In genomic region chr10:113006656-113007342, GRCh38 we compare ENCODE assay signal across 15 cellular contexts. TPM values are rescaled to one million over a fixed set of nuclear protein-coding genes. Genes with fewer than 3 reads are reported as not detected.
DNase-seq lines count a peak whose midpoint lies in the region; ATAC-seq lines count a peak whose summit lies in the region.
"Had no signal": no experiment of that assay in that cellular context is flagged by ENCODE, and none has a peak within 500 bp of the region (broad histone marks: within the 10 kb centered on the region; RNA-seq: fewer than 3 reads in every experiment).

No MANE protein-coding gene starts in this region.

- no peak overlapping the region; a peak in 1 of 22 replicates for H3K9ac ChIP-seq in BLaER1 treated with 17β-estradiol and CSF1 and Interleukin-3, amounts not matched to agents 10 nM and 100 nM

- no peak overlapping the region for H3K4me3 ChIP-seq in BLaER1 treated with 17β-estradiol and CSF1 and Interleukin-3, amounts not matched to agents 10 nM and 100 nM
- no peak overlapping the region for H3K4me3 ChIP-seq in naive thymus-derived CD4-positive, alpha-beta T cell (ENCODE audit: low read length)
- H3K4me3 ChIP-seq: GM12878, SJCRH30, tibial nerve had no signal

- no peaks in the 10 kb centered on the region for H3K36me3 Mint-ChIP-seq in activated T-cell treated with anti-CD3 and anti-CD28 coated beads, Interleukin-2, amount 50 U/mL, for 24 hours (ENCODE audit: low read depth)
- no peaks in the 10 kb centered on the region for H3K36me3 Mint-ChIP-seq in naive thymus-derived CD4-positive, alpha-beta T cell
- H3K36me3 Mint-ChIP-seq: memory B cell had no signal

- intact Hi-C loops in naive thymus-derived CD4-positive, alpha-beta T cell (cut with micrococcal nuclease): loop anchor here in 1 of 2 donors (1.0 to 5.0 kb wide), 3 partner anchors 56 to 376 kb away; partner anchors contain the start of gene TCF7L2

- peaks cover 39 to 70% (median 64%) of the 10 kb centered on the region in 10 experiments for H3K4me1 ChIP-seq in BLaER1 treated with 17β-estradiol and CSF1 and Interleukin-3, amounts not matched to agents 10 nM and 100 nM
- H3K4me1 ChIP-seq in naive thymus-derived CD4-positive, alpha-beta T cell (ENCODE audit: control insufficient read depth in 2 of 2, insufficient read depth in 2 of 2, low read length in 2 of 2): peaks cover 25 to 34% of the 10 kb centered on the region in 2 donors
- H3K4me1 ChIP-seq: SJCRH30 had no signal

- H3K9me3 Mint-ChIP-seq in activated T-cell treated with anti-CD3 and anti-CD28 coated beads, Interleukin-2, amount 50 U/mL, for 24 hours: no peaks in the 10 kb centered on the region
- H3K9me3 Mint-ChIP-seq in naive thymus-derived CD4-positive, alpha-beta T cell: peaks cover 0 to 2% (median 0%) of the 10 kb centered on the region in 11 donors
- H3K9me3 Mint-ChIP-seq: memory B cell had no signal

- H3K27me3 Mint-ChIP-seq in activated T-cell treated with anti-CD3 and anti-CD28 coated beads, Interleukin-2, amount 50 U/mL, for 24 hours: peaks cover 89% of the 10 kb centered on the region
- H3K27me3 Mint-ChIP-seq in naive thymus-derived CD4-positive, alpha-beta T cell: peaks cover 32 to 84% (median 56%) of the 10 kb centered on the region in 5 donors

- H3K36me3 ChIP-seq in BLaER1 treated with 17β-estradiol and CSF1 and Interleukin-3, amounts not matched to agents 10 nM and 100 nM: peaks cover 28 to 68% (median 47%) of the 10 kb centered on the region in 11 experiments; a peak in 21 of 22 replicates
- no peaks in the 10 kb centered on the region for H3K36me3 ChIP-seq in naive thymus-derived CD4-positive, alpha-beta T cell (ENCODE audit: control insufficient read depth in 2 of 3, insufficient read depth in 3 of 3, low read length in 3 of 3)
- H3K36me3 ChIP-seq: tibial nerve had no signal

- H3K4me2 ChIP-seq in BLaER1 treated with 17β-estradiol and CSF1 and Interleukin-3, amounts not matched to agents 10 nM and 100 nM: peak overlapping the region; percentile 56 to 82 (median 76); a peak in 18 of 22 replicates

- H3K27ac ChIP-seq in BLaER1 treated with 17β-estradiol and CSF1 and Interleukin-3, amounts not matched to agents 10 nM and 100 nM: no peak overlapping the region
- no peak overlapping the region for H3K27ac ChIP-seq in naive thymus-derived CD4-positive, alpha-beta T cell (ENCODE audit: low read depth, low read length)
- H3K27ac ChIP-seq: SJCRH30 had no signal

- peaks cover 23% of the 10 kb centered on the region for H3K4me1 Mint-ChIP-seq in activated T-cell treated with anti-CD3 and anti-CD28 coated beads, Interleukin-2, amount 50 U/mL, for 24 hours (ENCODE audit: low read depth)
- peaks cover 15 to 38% (median 29%) of the 10 kb centered on the region in 7 donors for H3K4me1 Mint-ChIP-seq in naive thymus-derived CD4-positive, alpha-beta T cell
- H3K4me1 Mint-ChIP-seq: B cell, memory B cell had no signal

- peak; percentile 38 for ATAC-seq in naive thymus-derived CD4-positive, alpha-beta T cell
- no peak for ATAC-seq in HG03097 (IDR thresholded peaks at IDR 0.05; ENCODE audit: low FRiP score, unreplicated experiment)

- no peak overlapping the region for H3K4me3 Mint-ChIP-seq in activated T-cell treated with anti-CD3 and anti-CD28 coated beads, Interleukin-2, amount 50 U/mL, for 24 hours
- H3K4me3 Mint-ChIP-seq in naive thymus-derived CD4-positive, alpha-beta T cell: peak overlapping the region in 9 of 10 donors; percentile 61 to 89 (median 79)
- H3K4me3 Mint-ChIP-seq: B cell, memory B cell had no signal

- peaks cover 84 to 100% (median 99%) of the 10 kb centered on the region in 11 experiments for H4K20me1 ChIP-seq in BLaER1 treated with 17β-estradiol and CSF1 and Interleukin-3, amounts not matched to agents 10 nM and 100 nM

- H3K27me3 ChIP-seq in BLaER1 treated with 17β-estradiol and CSF1 and Interleukin-3, amounts not matched to agents 10 nM and 100 nM: peaks cover 0 to 36% (median 0%) of the 10 kb centered on the region in 11 experiments; a peak in 4 of 22 replicates
- H3K27me3 ChIP-seq in naive thymus-derived CD4-positive, alpha-beta T cell (ENCODE audit: control insufficient read depth in 2 of 2, insufficient read depth in 2 of 2, low read length in 2 of 2): peaks cover 0 to 6% of the 10 kb centered on the region in 2 donors
- H3K27me3 ChIP-seq: SJCRH30, tibial nerve had no signal

- POLR2A ChIA-PET in naive thymus-derived CD4-positive, alpha-beta T cell (lab: Charles Lee): no interaction called here

- H3K9me3 ChIP-seq in BLaER1 treated with 17β-estradiol and CSF1 and Interleukin-3, amounts not matched to agents 10 nM and 100 nM (replicated peaks in 1 of 11): peaks cover 0 to 27% (median 11%) of the 10 kb centered on the region in 11 experiments; a peak in 12 of 22 replicates
- no peaks in the 10 kb centered on the region for H3K9me3 ChIP-seq in naive thymus-derived CD4-positive, alpha-beta T cell (ENCODE audit: control insufficient read depth in 2 of 3, low read length in 3 of 3)
- H3K9me3 ChIP-seq: SJCRH30, tibial nerve had no signal

- CTCF ChIA-PET in naive thymus-derived CD4-positive, alpha-beta T cell (lab: Charles Lee): no interaction called here

- no peak overlapping the region for H3K27ac Mint-ChIP-seq in activated T-cell treated with anti-CD3 and anti-CD28 coated beads, Interleukin-2, amount 50 U/mL, for 24 hours
- no peak overlapping the region for H3K27ac Mint-ChIP-seq in naive thymus-derived CD4-positive, alpha-beta T cell
- H3K27ac Mint-ChIP-seq: B cell, memory B cell had no signal

- peak; percentile 56 for DNase-seq in DMS53 treated with DMSO at 0.1 percent for 48 hours (lab: John Stamatoyannopoulos, UW; ENCODE audit: unreplicated experiment)
- DNase-seq in activated T-cell treated with anti-CD3 and anti-CD28 coated beads, Interleukin-2, amount 50 U/mL, for 24 hours: peak; percentile 54
- DNase-seq in naive thymus-derived CD4-positive, alpha-beta T cell: peak in 2 of 9 donors; percentile 4 to 10
- no peak for DNase-seq in NCI-H526 treated with DMSO at 0.1 percent for 48 hours (lab: John Stamatoyannopoulos, UW)
- no peak for DNase-seq in activated CD4-positive, alpha-beta T cell treated with anti-CD3 and anti-CD28 coated beads, Interleukin-2, amount 50 U/mL, for 48 hours
- DNase-seq in anterior cingulate cortex (lab: John Stamatoyannopoulos, UW): no peak
- DNase-seq: aorta, NCI-H2029 treated with DMSO at 0.1 percent for 48 hours, SJCRH30 had no signal

RNA-seq across cellular contexts. Expression of gene TCF7L2, which starts 56.8 kb away (rescaled TPM):
- 10 to 100 TPM in 1 of 5 experiments, 1 to 10 TPM in 3, under 1 TPM in 1; 0.39 to 31.4 (median 3.5) TPM for total RNA-seq in naive thymus-derived CD4-positive, alpha-beta T cell
- 1 to 10 TPM; 1.7 to 3.1 TPM for polyA plus RNA-seq in naive thymus-derived CD4-positive, alpha-beta T cell

Comparison
In these comparisons a context has a peak if more than half of its experiments do, and no peak if none do; other contexts are left out.
1. DNase-seq: peak in DMS53 treated with DMSO at 0.1 percent for 48 hours (single experiment) and activated T-cell treated with anti-CD3 and anti-CD28 coated beads, Interleukin-2, amount 50 U/mL, for 24 hours (single experiment); none in NCI-H526 treated with DMSO at 0.1 percent for 48 hours (single experiment), activated CD4-positive, alpha-beta T cell treated with anti-CD3 and anti-CD28 coated beads, Interleukin-2, amount 50 U/mL, for 48 hours (0 of 2) and anterior cingulate cortex (0 of 58).